In genomic region chr19:8831832-8832131, GRCh38 we compare ENCODE assay signal across 7 cellular contexts. TPM values are rescaled to one million over a fixed set of nuclear protein-coding genes. Genes with fewer than 3 reads are reported as not detected.
DNase-seq lines count a peak whose midpoint lies in the region; ATAC-seq and TF ChIP-seq lines count a peak whose summit lies in the region.

No MANE protein-coding gene starts in this region.

- TF ChIP-seq RAD21 in HCT116 (IDR thresholded peaks at IDR 0.05; ENCODE audit: low read depth), result no peak

- no peak overlapping the region for H2AFZ ChIP-seq in HCT116 (ENCODE audit: low read depth, low read length, poor library complexity, severe bottlenecking)
- peak overlapping the region; percentile 88 for H2AFZ ChIP-seq in trophoblast cell (ENCODE audit: insufficient read depth, low read length, poor library complexity)

- H3K9me2 ChIP-seq in HCT116 (ENCODE audit: insufficient read depth), result no peaks in the 10 kb centered on the region

- no peak overlapping the region for H2BK12ac ChIP-seq in trophoblast cell (ENCODE audit: low read length)

- peak overlapping the region; percentile 88 for H4K12ac ChIP-seq in trophoblast cell (ENCODE audit: low read depth, low read length)

- peak overlapping the region; percentile 85 for H2BK120ac ChIP-seq in trophoblast cell (ENCODE audit: insufficient read depth, low read length, poor library complexity)

- RAD21 ChIA-PET in HCT116 (lab: Charles Lee; ENCODE audit: low non-redundant PET in 1 of 2, low total read pairs in 2 of 2, uncharacterized antibody in 2 of 2, unreplicated experiment in 2 of 2), result no interaction called here

- no peak overlapping the region for H2AK5ac ChIP-seq in trophoblast cell (ENCODE audit: low read length)

- peak overlapping the region; percentile 22 for H3K4ac ChIP-seq in trophoblast cell (ENCODE audit: low read depth, low read length)

- no peak overlapping the region for H3K23ac ChIP-seq in trophoblast cell (ENCODE audit: low read length)

- H4K20me1 ChIP-seq in HCT116 (ENCODE audit: insufficient read depth), result no peaks in the 10 kb centered on the region

- peak overlapping the region; percentile 98 for H4K8ac ChIP-seq in trophoblast cell (ENCODE audit: low read depth, low read length)

- TF ChIP-seq POLR2A in HCT116 (IDR thresholded peaks at IDR 0.05; ENCODE audit: borderline replicate concordance, extremely low read depth, insufficient read depth, insufficient read length), result no peak

- H3K4me3 ChIP-seq in HCT116 (replicated peaks in 1 of 2; ENCODE audit: low read depth in 1 of 2, low read length in 2 of 2), result peak overlapping the region; percentile 58 to 95
- H3K4me3 ChIP-seq in trophoblast cell (ENCODE audit: low read depth, low read length), result peak overlapping the region; percentile 96

- H3K36me3 ChIP-seq in HCT116 (ENCODE audit: control insufficient read depth in 1 of 2, insufficient read depth in 2 of 2, low read length in 2 of 2) (no peaks in the 10 kb centered on the region), trophoblast cell (ENCODE audit: control insufficient read depth in 1 of 2, insufficient read depth in 2 of 2, low read length in 2 of 2) (peaks cover 0 to 2% of the 10 kb centered on the region in 2 experiments)

- CTCF ChIA-PET in HCT116 (lab: Charles Lee) (no interaction called here), GM10248 (lab: Yijun Ruan, JAX) (interaction anchor here (1.1 kb wide), 1 partner anchor 34 kb away, joined by 3 read pairs; no protein-coding TSS in a partner anchor)

- BruUV-seq in HCT116 (replicated peaks; lab: Mats Ljungman, UMichigan), result no TSS peak

- ATAC-seq in GM18508 (IDR thresholded peaks at IDR 0.05; ENCODE audit: insufficient read depth, unreplicated experiment) (peak; percentile 10), HCT116 (peak; percentile 21), esophagus mucosa (peak; percentile 14)

- H3K27ac ChIP-seq in HCT116 (ENCODE audit: low read depth, low read length) (peak overlapping the region; percentile 89), trophoblast cell (ENCODE audit: low read depth, low read length) (peak overlapping the region; percentile 52)

- H3K79me2 ChIP-seq in HCT116 (ENCODE audit: insufficient read depth, low read length) (no peaks in the 10 kb centered on the region), trophoblast cell (ENCODE audit: control insufficient read depth, insufficient read depth, low read length, poor library complexity) (peaks cover 4% of the 10 kb centered on the region)

- H3K9ac ChIP-seq in HCT116 (ENCODE audit: low read length), result peak overlapping the region; percentile 93
- H3K9ac ChIP-seq in trophoblast cell (ENCODE audit: low read length), result peak overlapping the region; percentile 95

- WGBS in trophoblast cell (ENCODE audit: extremely low coverage, insufficient coverage, insufficient read length), result no CpG with 5 or more reads among the region's 16 CpGs

- H4K91ac ChIP-seq in trophoblast cell (ENCODE audit: low read depth, low read length), result peak overlapping the region; percentile 80

- peak overlapping the region; percentile 83 for H3K18ac ChIP-seq in trophoblast cell (ENCODE audit: low read length)

- no peaks in the 10 kb centered on the region for H3K9me3 ChIP-seq in HCT116 (ENCODE audit: control insufficient read depth in 1 of 2, insufficient read depth in 1 of 2, low read depth in 1 of 2, low read length in 2 of 2)
- peaks cover 8% of the 10 kb centered on the region for H3K9me3 ChIP-seq in trophoblast cell (ENCODE audit: insufficient read depth, low read depth, low read length)

- TF ChIP-seq CTCF in HCT116 (IDR thresholded peaks at IDR 0.05 in 2 of 3, conservative IDR thresholded peaks at IDR 0.05 in 1 of 3; ENCODE audit: borderline replicate concordance in 1 of 3, insufficient read depth in 1 of 3, low read depth in 2 of 3, low read length in 2 of 3) (no peak), GM10248 (IDR thresholded peaks at IDR 0.05; ENCODE audit: control extremely low read depth, extremely low read depth, low read depth, missing control alignments) (no peak)

- peaks cover 7% of the 10 kb centered on the region for H3K79me1 ChIP-seq in trophoblast cell (ENCODE audit: low read length)

- intact Hi-C loops in HCT116 (cut with micrococcal nuclease), result loop anchor here (2.0 to 10.0 kb wide), 3 partner anchors 153 to 243 kb away; partner anchors contain the start of gene MUC16

- H3K4me2 ChIP-seq in HCT116 (ENCODE audit: low read length) (peak overlapping the region; percentile 98), trophoblast cell (ENCODE audit: low read length) (peak overlapping the region; percentile 86)

- peak overlapping the region; percentile 71 for H2BK5ac ChIP-seq in trophoblast cell (ENCODE audit: low read depth, low read length, poor library complexity)

- H3K14ac ChIP-seq in trophoblast cell (ENCODE audit: low read length), result peak overlapping the region; percentile 76

- no peaks in the 10 kb centered on the region for H3K27me3 ChIP-seq in HCT116 (ENCODE audit: insufficient read depth, low read length)
- H3K27me3 ChIP-seq in trophoblast cell (ENCODE audit: insufficient read depth, low read length), result no peaks in the 10 kb centered on the region

- POLR2A ChIA-PET in HCT116 (lab: Charles Lee) (no interaction called here), GM10248 (lab: Yijun Ruan, JAX) (no interaction called here)

- peaks cover 5 to 19% of the 10 kb centered on the region in 2 experiments; a peak in 2 of 4 replicates for H3K4me1 ChIP-seq in HCT116 (ENCODE audit: control insufficient read depth in 1 of 2, insufficient read depth in 2 of 2, low read length in 2 of 2)
- peaks cover 0 to 2% of the 10 kb centered on the region in 2 experiments for H3K4me1 ChIP-seq in trophoblast cell (ENCODE audit: control insufficient read depth in 1 of 2, insufficient read depth in 2 of 2, low read length in 2 of 2)

- DNase-seq in HCT116 (ENCODE audit: low read depth, low spot score) (no peak), RKO (ENCODE audit: low spot score) (peak; percentile 57), trophoblast cell (no peak), GM10248 (ENCODE audit: extremely low spot score) (no peak), retina (no peak)

TF ChIP-seq in HCT116, 20 proteins besides CTCF, POLR2A, EP300 and RAD21:
- TF ChIP-seq POLR2AphosphoS5 (IDR thresholded peaks at IDR 0.05; ENCODE audit: low read depth, low read length) (no peak), ATF3 (IDR thresholded peaks at IDR 0.05) (no peak), SP1 (IDR thresholded peaks at IDR 0.05; ENCODE audit: low read depth) (no peak), TCF7L2 (IDR thresholded peaks at IDR 0.05; ENCODE audit: borderline replicate concordance, extremely low read depth, insufficient read depth, insufficient read length) (no peak), EZH2 (IDR thresholded peaks at IDR 0.05) (no peak), ELF1 (IDR thresholded peaks at IDR 0.05; ENCODE audit: borderline replicate concordance, low read depth) (no peak), ZBTB33 (IDR thresholded peaks at IDR 0.05; ENCODE audit: extremely low read depth, insufficient replicate concordance, low read length) (no peak), EGR1 (IDR thresholded peaks at IDR 0.05; ENCODE audit: low read depth) (no peak), ZNF274 (IDR thresholded peaks at IDR 0.05; ENCODE audit: low read depth, low read length) (no peak), SIN3A (IDR thresholded peaks at IDR 0.05; ENCODE audit: low read depth) (no peak)

RNA-seq across cellular contexts. Expression of gene ZNF558, which starts 0.3 kb away (rescaled TPM):
- 34.2 TPM for total RNA-seq in HCT116 (2021; ENCODE audit: unreplicated experiment)
- polyA plus RNA-seq in HCT116 (2012), result 21.8 and 26.9 TPM in 2 replicates
- total RNA-seq in esophagus mucosa, result 14.9 TPM
- 8.9 and 10.5 TPM in 2 replicates for polyA plus RNA-seq in trophoblast cell (2013)

RNA-seq across cellular contexts. Expression of gene MBD3L1, which starts 0.4 kb away (rescaled TPM):
- not detected for total RNA-seq in HCT116 (2021; ENCODE audit: unreplicated experiment)
- not detected in 2 replicates for polyA plus RNA-seq in HCT116 (2012)
- not detected for total RNA-seq in esophagus mucosa
- polyA plus RNA-seq in trophoblast cell (2013), result not detected in 2 replicates
